18 cellular contexts compared by ENCODE assay signal in the genomic region with DNA sequence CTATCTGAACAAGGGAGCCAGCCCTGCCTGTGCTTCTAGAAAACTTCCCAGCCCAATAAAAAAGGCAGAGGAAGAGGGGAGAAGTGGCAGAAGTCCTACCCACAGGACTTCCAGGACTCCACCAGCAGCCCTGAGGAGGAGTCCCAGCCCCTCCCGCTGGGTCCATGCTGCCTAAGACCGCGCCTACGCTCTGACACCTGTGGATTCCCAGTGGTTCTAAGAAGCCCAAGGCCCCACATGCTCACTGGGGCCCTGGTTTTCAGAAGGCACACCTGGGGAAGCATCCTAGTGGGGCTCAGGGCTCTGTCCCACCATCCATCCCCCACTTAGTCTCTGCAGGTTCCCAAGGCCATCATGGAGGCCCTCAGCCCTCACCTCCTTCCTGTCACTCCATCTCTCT. TPM values are rescaled to one million over a fixed set of nuclear protein-coding genes. Genes with fewer than 3 reads are reported as not detected.
DNase-seq lines count a peak whose midpoint lies in the region; ATAC-seq, FAIRE-seq and TF ChIP-seq lines count a peak whose summit lies in the region.
"Had no signal": no experiment of that assay in that cellular context is flagged by ENCODE, and none has a peak within 500 bp of the region (broad histone marks: within the 10 kb centered on the region; RNA-seq: fewer than 3 reads in every experiment).

No MANE protein-coding gene starts in this region.

- no peak overlapping the region for H4K91ac ChIP-seq in H9 (ENCODE audit: insufficient read length, low read depth, low read length)

- TF ChIP-seq RAD21 in HepG2 (CRISPR knock-in tag; IDR thresholded peaks at IDR 0.05), result no peak

- POLR2A ChIA-PET in HepG2 (lab: Yijun Ruan, JAX), result no interaction called here

- no CpG with 5 or more reads among the region's 4 CpGs for WGBS in H9 (ENCODE audit: extremely low coverage, insufficient read length, low lambda C conversion rate)
- 50% methylated on average over 1 of the region's 4 CpGs for WGBS in HepG2 (ENCODE audit: low lambda C conversion rate)

- H3K4me3 ChIP-seq in HepG2 (replicated peaks in 1 of 3; ENCODE audit: insufficient read depth in 1 of 3, low read depth in 2 of 3, low read length in 3 of 3) (peak overlapping the region in 1 of 3 experiments; percentile 15; a peak in 1 of 6 replicates), stomach smooth muscle (ENCODE audit: low read length in 2 of 2) (peak overlapping the region; percentile 40 to 63)
- H3K4me3 ChIP-seq: body of pancreas, lung had no signal

- H4K20me1 ChIP-seq in H9 (ENCODE audit: control insufficient read depth, insufficient read depth, insufficient read length) (peaks cover 2% of the 10 kb centered on the region), HepG2 (ENCODE audit: insufficient read depth, low read length) (peaks cover 50% of the 10 kb centered on the region)

- H2AFZ ChIP-seq in H9 (ENCODE audit: low read length) (no peak overlapping the region), HepG2 (ENCODE audit: low read length) (no peak overlapping the region)
- H2AFZ ChIP-seq: parathyroid adenoma had no signal

- H3K79me2 ChIP-seq in H9 (ENCODE audit: insufficient read depth, low read length), result peaks cover 37% of the 10 kb centered on the region; the same call in 1 of the 2 replicates
- H3K79me2 ChIP-seq in HepG2 (ENCODE audit: insufficient read depth, low read length), result peaks cover 98% of the 10 kb centered on the region
- H3K79me2 ChIP-seq: parathyroid adenoma had no signal

- H3K79me1 ChIP-seq in H9 (ENCODE audit: insufficient read depth, low read depth, low read length, poor library complexity, severe bottlenecking), result peaks cover 6% of the 10 kb centered on the region

- H2BK20ac ChIP-seq in H9 (ENCODE audit: low read depth, low read length, poor library complexity, severe bottlenecking), result no peak overlapping the region

- no peak overlapping the region for H4K8ac ChIP-seq in H9 (replicated peaks; ENCODE audit: insufficient read length, low read depth, low read length)

- H3K36me3 ChIP-seq in HepG2 (replicated peaks in 1 of 2; ENCODE audit: control insufficient read depth in 1 of 2, insufficient read depth in 2 of 2, low read length in 2 of 2) (peaks cover 13 to 21% of the 10 kb centered on the region in 2 experiments; a peak in 4 of 5 replicates), stomach smooth muscle (ENCODE audit: control insufficient read depth in 2 of 2, insufficient read depth in 2 of 2, low read length in 2 of 2) (peaks cover 6 to 16% of the 10 kb centered on the region in 2 donors)

- H3K4me1 ChIP-seq in H9 (ENCODE audit: insufficient read depth, low read length) (peaks cover 17% of the 10 kb centered on the region; the same call in 1 of the 2 replicates), HepG2 (ENCODE audit: insufficient read depth, low read length) (peaks cover 96% of the 10 kb centered on the region), stomach smooth muscle (ENCODE audit: control insufficient read depth, insufficient read depth, low read length) (peaks cover 97% of the 10 kb centered on the region)
- H3K4me1 ChIP-seq: parathyroid adenoma had no signal

- H3K36me3 Mint-ChIP-seq in H9 (ENCODE audit: insufficient read depth in 1 of 3, low read depth in 3 of 3), result peaks cover 2 to 23% (median 17%) of the 10 kb centered on the region in 3 experiments; a peak in 5 of 7 replicates
- peaks cover 2% of the 10 kb centered on the region for H3K36me3 Mint-ChIP-seq in activated naive CD8-positive, alpha-beta T cell
- H3K36me3 Mint-ChIP-seq in natural killer cell treated with Interleukin-12 subunit alpha and Interleukin-12 subunit beta and Interleukin-15 and Interleukin-18, amount 100 ng/mL, for 72 hours, result no peaks in the 10 kb centered on the region
- H3K36me3 Mint-ChIP-seq: stimulated activated naive B cell treated with anti-CD40 and anti-IgM and Interleukin-4, amounts not matched to agents 10 μg/mL and 1 μg/mL and 100 μg/mL, for 72 hours had no signal

- no TSS peak for BruUV-seq in HepG2 (replicated peaks; lab: Mats Ljungman, UMichigan)

- no peak overlapping the region for H2BK12ac ChIP-seq in H9 (ENCODE audit: insufficient read length, low read depth, low read length)

- no peaks in the 10 kb centered on the region for H3K9me3 Mint-ChIP-seq in H9
- no peaks in the 10 kb centered on the region for H3K9me3 Mint-ChIP-seq in activated naive CD8-positive, alpha-beta T cell (ENCODE audit: low read depth)
- no peaks in the 10 kb centered on the region for H3K9me3 Mint-ChIP-seq in natural killer cell treated with Interleukin-12 subunit alpha and Interleukin-12 subunit beta and Interleukin-15 and Interleukin-18, amount 100 ng/mL, for 72 hours
- H3K9me3 Mint-ChIP-seq: stimulated activated naive B cell treated with anti-CD40 and anti-IgM and Interleukin-4, amounts not matched to agents 10 μg/mL and 1 μg/mL and 100 μg/mL, for 72 hours; T-helper 1 cell treated with Interleukin-12 subunit alpha and Interleukin-12 subunit beta and Interleukin-4 antibody, amounts not matched to agents 30 μg/mL and 1 μg/mL, for 36 hours had no signal

- H3K56ac ChIP-seq in H9 (ENCODE audit: insufficient read length, low read depth, low read length), result no peak overlapping the region

- H3K9ac ChIP-seq in H9 (ENCODE audit: extremely low read depth, insufficient read length, low read length) (no peak overlapping the region), HepG2 (ENCODE audit: insufficient read depth, low read depth, low read length) (no peak overlapping the region), stomach smooth muscle (ENCODE audit: low read length in 2 of 2) (peak overlapping the region; percentile 51 to 62)
- H3K9ac ChIP-seq: parathyroid adenoma had no signal

- H3K4me2 ChIP-seq in H9 (ENCODE audit: insufficient read depth, insufficient read length, low read length), result no peak overlapping the region
- peak overlapping the region; percentile 64 for H3K4me2 ChIP-seq in HepG2 (ENCODE audit: low read depth, low read length)

- CTCF ChIA-PET in HepG2 (lab: Yijun Ruan, JAX; ENCODE audit: low intra/inter-chr PET ratio, low total read pairs), result no interaction called here

- intact Hi-C loops in HepG2 (cut with micrococcal nuclease; ENCODE audit: unreplicated experiment), result no loop called here

- H3K27me3 ChIP-seq in H9 (ENCODE audit: insufficient read depth, low read length) (no peaks in the 10 kb centered on the region), HepG2 (ENCODE audit: control insufficient read depth in 1 of 2, insufficient read depth in 2 of 2, low read length in 2 of 2) (no peaks in the 10 kb centered on the region), stomach smooth muscle (ENCODE audit: control insufficient read depth in 1 of 2, insufficient read depth in 2 of 2, low read length in 2 of 2) (no peaks in the 10 kb centered on the region)
- H3K27me3 ChIP-seq: body of pancreas had no signal

- H3K27ac Mint-ChIP-seq in H9, result peak overlapping the region; percentile 19 to 44 (median 41); a peak in 3 of 7 replicates
- peak overlapping the region; percentile 92 for H3K27ac Mint-ChIP-seq in activated naive CD8-positive, alpha-beta T cell
- no peak overlapping the region for H3K27ac Mint-ChIP-seq in natural killer cell treated with Interleukin-12 subunit alpha and Interleukin-12 subunit beta and Interleukin-15 and Interleukin-18, amount 100 ng/mL, for 72 hours
- H3K27ac Mint-ChIP-seq: stimulated activated naive B cell treated with anti-CD40 and anti-IgM and Interleukin-4, amounts not matched to agents 10 μg/mL and 1 μg/mL and 100 μg/mL, for 72 hours; T-helper 1 cell treated with Interleukin-12 subunit alpha and Interleukin-12 subunit beta and Interleukin-4 antibody, amounts not matched to agents 30 μg/mL and 1 μg/mL, for 36 hours had no signal

- H3K9me3 ChIP-seq in H9 (ENCODE audit: control insufficient read depth, low read depth, low read length) (no peaks in the 10 kb centered on the region), HepG2 (ENCODE audit: low read length) (no peaks in the 10 kb centered on the region), stomach smooth muscle (ENCODE audit: control insufficient read depth in 2 of 2, low read length in 2 of 2) (no peaks in the 10 kb centered on the region)
- H3K9me3 ChIP-seq: body of pancreas had no signal

- no peak for TF ChIP-seq POLR2A in HepG2 (IDR thresholded peaks at IDR 0.05; ENCODE audit: insufficient read depth in 1 of 2, low read depth in 2 of 2, low read length in 2 of 2)

- H3K27ac ChIP-seq in H9 (ENCODE audit: insufficient read length, low read depth, low read length) (no peak overlapping the region), HepG2 (ENCODE audit: extremely low read length, insufficient read depth, low read length) (peak overlapping the region; percentile 55), stomach smooth muscle (ENCODE audit: low read length) (peak overlapping the region; percentile 97)
- H3K27ac ChIP-seq: parathyroid adenoma had no signal

- in situ Hi-C loops in HepG2 (cut with HindIII; ENCODE audit: extremely low pct_ligation_motif_present, low pct_unique_long_range_greater_than_20kb), result no loop called here

- TF ChIP-seq EP300 in HepG2 (IDR thresholded peaks at IDR 0.05; ENCODE audit: low read depth in 2 of 2, low read length in 2 of 2) (no peak), HepG2 (CRISPR knock-in tag; IDR thresholded peaks at IDR 0.05; ENCODE audit: borderline replicate concordance) (no peak)

- DNase-seq in H9, result no peak
- no peak for DNase-seq in HepG2 (ENCODE audit: low spot score)
- no peak for DNase-seq in NCI-H524 (lab: John Stamatoyannopoulos, UW)
- DNase-seq in natural killer cell treated with Interleukin-12 subunit alpha and Interleukin-12 subunit beta and Interleukin-15 and Interleukin-18, amount 100 ng/mL, for 72 hours (ENCODE audit: low spot score), result no peak
- DNase-seq: activated CD4-positive, alpha-beta T cell treated with anti-CD3 and anti-CD28 coated beads for 1 hour; GF-D8; H7; NCI-H2227 treated with DMSO at 0.1 percent for 48 hours; stimulated activated CD4-positive, alpha-beta T cell treated with anti-CD3 and anti-CD28 coated beads, Interleukin-2, amount 100 ng/mL, for 48 hours; stimulated activated naive B cell treated with anti-CD40 and anti-IgM and Interleukin-4, amounts not matched to agents 10 μg/mL and 1 μg/mL and 100 μg/mL, for 72 hours had no signal

- no peaks in the 10 kb centered on the region for H3K23me2 ChIP-seq in H9 (ENCODE audit: insufficient read length, low read depth, low read length, poor library complexity, severe bottlenecking)

- no peak overlapping the region for H2BK5ac ChIP-seq in H9 (ENCODE audit: insufficient read length, low read length)

- no peak overlapping the region for H3K4me3 Mint-ChIP-seq in H9
- H3K4me3 Mint-ChIP-seq in activated naive CD8-positive, alpha-beta T cell, result peak overlapping the region; percentile 37
- no peak overlapping the region for H3K4me3 Mint-ChIP-seq in natural killer cell treated with Interleukin-12 subunit alpha and Interleukin-12 subunit beta and Interleukin-15 and Interleukin-18, amount 100 ng/mL, for 72 hours
- H3K4me3 Mint-ChIP-seq: stimulated activated naive B cell treated with anti-CD40 and anti-IgM and Interleukin-4, amounts not matched to agents 10 μg/mL and 1 μg/mL and 100 μg/mL, for 72 hours; T-helper 1 cell treated with Interleukin-12 subunit alpha and Interleukin-12 subunit beta and Interleukin-4 antibody, amounts not matched to agents 30 μg/mL and 1 μg/mL, for 36 hours had no signal

- no peak overlapping the region for H3K4ac ChIP-seq in H9 (ENCODE audit: low read depth, low read length)

- no peak for ATAC-seq in HepG2
- no peak for ATAC-seq in natural killer cell treated with Interleukin-12 subunit alpha and Interleukin-12 subunit beta and Interleukin-15 and Interleukin-18, amount 100 ng/mL, for 72 hours
- no peak for ATAC-seq in GM18520 (IDR thresholded peaks at IDR 0.05; ENCODE audit: unreplicated experiment)
- ATAC-seq: body of pancreas had no signal

- H3K27me3 Mint-ChIP-seq in H9 (ENCODE audit: low read depth), result no peaks in the 10 kb centered on the region; the same call in 1 of the 2 replicates
- H3K27me3 Mint-ChIP-seq in activated naive CD8-positive, alpha-beta T cell, result no peaks in the 10 kb centered on the region
- H3K27me3 Mint-ChIP-seq in natural killer cell treated with Interleukin-12 subunit alpha and Interleukin-12 subunit beta and Interleukin-15 and Interleukin-18, amount 100 ng/mL, for 72 hours, result no peaks in the 10 kb centered on the region

- H3K23ac ChIP-seq in H9 (ENCODE audit: insufficient read length, low read depth, low read length), result no peak overlapping the region

- no peak overlapping the region for H2AK5ac ChIP-seq in H9 (ENCODE audit: insufficient read length, low read length)

- peaks cover 78 to 81% of the 10 kb centered on the region in 2 experiments for H3K4me1 Mint-ChIP-seq in H9
- peaks cover 95% of the 10 kb centered on the region for H3K4me1 Mint-ChIP-seq in activated naive CD8-positive, alpha-beta T cell (ENCODE audit: low read depth)
- peaks cover 3 to 13% of the 10 kb centered on the region in 2 donors for H3K4me1 Mint-ChIP-seq in natural killer cell treated with Interleukin-12 subunit alpha and Interleukin-12 subunit beta and Interleukin-15 and Interleukin-18, amount 100 ng/mL, for 72 hours (ENCODE audit: low read depth in 2 of 2)

- no peak overlapping the region for H3T11ph ChIP-seq in H9 (ENCODE audit: low read length)

- no peak overlapping the region for H4K5ac ChIP-seq in H9 (ENCODE audit: insufficient read length, low read depth, low read length)

- TF ChIP-seq CTCF in H9 (conservative IDR thresholded peaks at IDR 0.05), result no peak
- no peak for TF ChIP-seq CTCF in HepG2 (CRISPR knock-in tag; IDR thresholded peaks at IDR 0.05)

- H3K14ac ChIP-seq in H9 (ENCODE audit: insufficient read depth, low read length), result no peak overlapping the region; the same call in 1 of the 2 replicates

- no peak overlapping the region for H3K18ac ChIP-seq in H9 (ENCODE audit: insufficient read length, low read depth, low read length)

- no peak overlapping the region for H2BK15ac ChIP-seq in H9 (ENCODE audit: low read depth, low read length)

- no peak overlapping the region for H2BK120ac ChIP-seq in H9 (ENCODE audit: low read depth, low read length, poor library complexity, severe bottlenecking)

- FAIRE-seq in HepG2 (lab: Jason Lieb, UNC), result no peak
- FAIRE-seq: endothelial cell of umbilical vein had no signal

RNA-seq across cellular contexts. Expression of gene ACTN1, which starts 32.7 kb away (rescaled TPM):
- total RNA-seq in H9 (2021), result 218 and 219 TPM in 2 replicates
- total RNA-seq in HepG2 (2016; rRNA removed; fragmentation: Illumina TruSeq; extraction: Trizol), result 58.6 and 62.4 TPM in 2 replicates
- total RNA-seq in HepG2 (2016; cell fraction: cytosol; rRNA removed; fragmentation: Illumina TruSeq; extraction: Trizol; ENCODE audit: low read depth), result 9.6 and 10.7 TPM in 2 replicates
- total RNA-seq in HepG2 (2016; cell fraction: insoluble cytoplasmic fraction; rRNA removed; fragmentation: Illumina TruSeq; extraction: Trizol), result 55.0 and 63.6 TPM in 2 replicates
- 25.2 and 28.3 TPM in 2 replicates for total RNA-seq in HepG2 (2016; cell fraction: membrane; rRNA removed; fragmentation: Illumina TruSeq; extraction: Trizol)
- total RNA-seq in HepG2 (2016; cell fraction: nucleus; rRNA removed; fragmentation: Illumina TruSeq; extraction: Trizol), result 62.9 and 75.6 TPM in 2 replicates
- 152 and 162 TPM in 2 replicates for polyA plus RNA-seq in HepG2 (2011; rRNA removed)
- polyA plus RNA-seq in HepG2 (2011; cell fraction: cytosol; rRNA removed), result 97.7 and 136 TPM in 2 replicates
- polyA plus RNA-seq in HepG2 (2011; cell fraction: nucleus; rRNA removed), result 162 and 195 TPM in 2 replicates
- 109 and 118 TPM in 2 replicates for polyA plus RNA-seq in HepG2 (2012)
- polyA plus RNA-seq in HepG2 (2016; cell fraction: cytosol; fragmentation: Illumina TruSeq; extraction: Trizol; ENCODE audit: low read depth), result 8.0 and 10.4 TPM in 2 replicates
- 67.9 and 88.1 TPM in 2 replicates for polyA plus RNA-seq in HepG2 (2016; cell fraction: insoluble cytoplasmic fraction; fragmentation: Illumina TruSeq; extraction: Trizol; ENCODE audit: low read depth)
- polyA plus RNA-seq in HepG2 (2016; cell fraction: membrane; fragmentation: Illumina TruSeq; extraction: Trizol; ENCODE audit: low read depth), result 15.3 and 18.8 TPM in 2 replicates
- 91.6 and 93.8 TPM in 2 replicates for polyA plus RNA-seq in HepG2 (2016; cell fraction: nucleus; fragmentation: Illumina TruSeq; extraction: Trizol; ENCODE audit: insufficient read depth, low read depth)
- polyA minus RNA-seq in HepG2 (2011; rRNA and poly(A)+ RNA removed; ENCODE audit: low replicate concordance), result 144 and 214 TPM in 2 replicates
- polyA minus RNA-seq in HepG2 (2011; cell fraction: cytosol; rRNA and poly(A)+ RNA removed), result 167 and 168 TPM in 2 replicates
- polyA minus RNA-seq in HepG2 (2011; cell fraction: nucleus; rRNA and poly(A)+ RNA removed), result 119 and 126 TPM in 2 replicates
- 100 to 1,000 TPM in 1 of 2 donors, 10 to 100 TPM in 1; 40.1 to 124 TPM for total RNA-seq in natural killer cell treated with Interleukin-12 subunit alpha and Interleukin-12 subunit beta and Interleukin-15 and Interleukin-18, amount 100 ng/mL, for 72 hours

Comparison
In these comparisons a context has a peak if more than half of its experiments do, and no peak if none do; other contexts are left out.
1. H3K9ac ChIP-seq: peak in stomach smooth muscle (2 of 2); none in H9 (single experiment) and HepG2 (single experiment).
2. H3K27ac Mint-ChIP-seq: peak in H9 (3 of 3) and activated naive CD8-positive, alpha-beta T cell (single experiment); none in natural killer cell treated with Interleukin-12 subunit alpha and Interleukin-12 subunit beta and Interleukin-15 and Interleukin-18, amount 100 ng/mL, for 72 hours (0 of 2).